In genomic region chr12:113439606-113440030, GRCh38 we compare ENCODE assay signal across 9 cellular contexts. TPM values are rescaled to one million over a fixed set of nuclear protein-coding genes. Genes with fewer than 3 reads are reported as not detected.
DNase-seq lines count a peak whose midpoint lies in the region; ATAC-seq and TF ChIP-seq lines count a peak whose summit lies in the region.
"Had no signal": no experiment of that assay in that cellular context is flagged by ENCODE, and none has a peak within 500 bp of the region (broad histone marks: within the 10 kb centered on the region; RNA-seq: fewer than 3 reads in every experiment).

No MANE protein-coding gene starts in this region.

- no peak overlapping the region for H3K27ac Mint-ChIP-seq in naive thymus-derived CD4-positive, alpha-beta T cell

- no peaks in the 10 kb centered on the region for H3K36me3 ChIP-seq in naive thymus-derived CD4-positive, alpha-beta T cell (ENCODE audit: control insufficient read depth in 2 of 3, insufficient read depth in 3 of 3, low read length in 3 of 3)

- DNase-seq in 8988T (peak; percentile 51), GM10266 (ENCODE audit: extremely low spot score) (peak; percentile 54), NCI-H460 (ENCODE audit: extremely low read depth, low read depth) (peak; percentile 53), choroid plexus epithelial cell (ENCODE audit: low read depth) (peak; percentile 56)
- no peak for DNase-seq in naive thymus-derived CD4-positive, alpha-beta T cell
- DNase-seq in stimulated activated CD4-positive, alpha-beta T cell treated with anti-CD3 and anti-CD28 coated beads, Interleukin-2, amount 100 ng/mL, for 48 hours: no peak

- H3K9me3 ChIP-seq in naive thymus-derived CD4-positive, alpha-beta T cell (ENCODE audit: control insufficient read depth in 2 of 3, low read length in 3 of 3): no peaks in the 10 kb centered on the region

- no peak overlapping the region for H3K4me3 ChIP-seq in choroid plexus epithelial cell (ENCODE audit: low read depth, low read length)
- H3K4me3 ChIP-seq in naive thymus-derived CD4-positive, alpha-beta T cell (ENCODE audit: low read length): no peak overlapping the region

- no peak overlapping the region for H3K4me3 Mint-ChIP-seq in naive thymus-derived CD4-positive, alpha-beta T cell
- H3K4me3 Mint-ChIP-seq: central memory CD8-positive, alpha-beta T cell had no signal

- H3K27me3 ChIP-seq in naive thymus-derived CD4-positive, alpha-beta T cell (ENCODE audit: control insufficient read depth in 2 of 2, insufficient read depth in 2 of 2, low read length in 2 of 2): no peaks in the 10 kb centered on the region

- peaks cover 0 to 2% (median 0%) of the 10 kb centered on the region in 11 donors for H3K9me3 Mint-ChIP-seq in naive thymus-derived CD4-positive, alpha-beta T cell
- H3K9me3 Mint-ChIP-seq: central memory CD8-positive, alpha-beta T cell had no signal

- H3K27me3 Mint-ChIP-seq in naive thymus-derived CD4-positive, alpha-beta T cell: peaks cover 0 to 12% (median 3%) of the 10 kb centered on the region in 5 donors
- H3K27me3 Mint-ChIP-seq: central memory CD8-positive, alpha-beta T cell had no signal

- TF ChIP-seq CTCF in GM10266 (IDR thresholded peaks at IDR 0.05; ENCODE audit: control insufficient read depth, insufficient read depth, low read depth, missing control alignments): peak; percentile 56
- TF ChIP-seq CTCF in choroid plexus epithelial cell (conservative IDR thresholded peaks at IDR 0.05; ENCODE audit: low read depth, low read length): peak; percentile 85

- no peaks in the 10 kb centered on the region for H3K4me1 ChIP-seq in naive thymus-derived CD4-positive, alpha-beta T cell (ENCODE audit: control insufficient read depth in 2 of 2, insufficient read depth in 2 of 2, low read length in 2 of 2)

- H3K4me1 Mint-ChIP-seq in naive thymus-derived CD4-positive, alpha-beta T cell: no peaks in the 10 kb centered on the region
- H3K4me1 Mint-ChIP-seq: central memory CD8-positive, alpha-beta T cell had no signal

- no peaks in the 10 kb centered on the region for H3K36me3 Mint-ChIP-seq in naive thymus-derived CD4-positive, alpha-beta T cell

- intact Hi-C loops in naive thymus-derived CD4-positive, alpha-beta T cell (cut with micrococcal nuclease): no loop called here

- ATAC-seq in naive thymus-derived CD4-positive, alpha-beta T cell: peak; percentile 18
- ATAC-seq in HG03521 (IDR thresholded peaks at IDR 0.05; ENCODE audit: unreplicated experiment) (no peak), GM21367 (IDR thresholded peaks at IDR 0.05; ENCODE audit: unreplicated experiment) (no peak)

- POLR2A ChIA-PET in naive thymus-derived CD4-positive, alpha-beta T cell (lab: Charles Lee): no interaction called here

- CTCF ChIA-PET in naive thymus-derived CD4-positive, alpha-beta T cell (lab: Charles Lee): no interaction called here

- H3K27ac ChIP-seq in naive thymus-derived CD4-positive, alpha-beta T cell (ENCODE audit: low read depth, low read length): no peak overlapping the region

RNA-seq across cellular contexts. Expression of gene SDSL, which starts 17.4 kb away (rescaled TPM):
- 1.8 and 2.5 TPM in 2 replicates for total RNA-seq in NCI-H460 (2014; rRNA removed; shearing (Covaris generic))
- 3.0 and 6.0 TPM in 2 replicates for polyA plus RNA-seq in NCI-H460 (2014; cell fraction: nucleus; rRNA removed)
- 1 to 10 TPM in 3 of 5 experiments, under 1 TPM in 1, not detected in 1; 0.46 to 2.5 (median 1.7) TPM for total RNA-seq in naive thymus-derived CD4-positive, alpha-beta T cell
- polyA plus RNA-seq in naive thymus-derived CD4-positive, alpha-beta T cell: not detected

RNA-seq across cellular contexts. Expression of gene LHX5, which starts 32.1 kb away (rescaled TPM):
- total RNA-seq in NCI-H460 (2014; rRNA removed; shearing (Covaris generic)): 0.22 and 0.40 TPM in 2 replicates
- not detected in 2 replicates for polyA plus RNA-seq in NCI-H460 (2014; cell fraction: nucleus; rRNA removed)
- not detected for total RNA-seq in naive thymus-derived CD4-positive, alpha-beta T cell
- not detected for polyA plus RNA-seq in naive thymus-derived CD4-positive, alpha-beta T cell

RNA-seq across cellular contexts. Expression of gene SDS, which starts 35.9 kb away (rescaled TPM):
- total RNA-seq in NCI-H460 (2014; rRNA removed; shearing (Covaris generic)): 0.30 TPM in 1 of 2 replicates, not detected in the other
- not detected in 2 replicates for polyA plus RNA-seq in NCI-H460 (2014; cell fraction: nucleus; rRNA removed)
- 1 to 10 TPM in 1 of 5 experiments, under 1 TPM in 2, not detected in 2; 0.51 to 1.3 (median 0.76) TPM for total RNA-seq in naive thymus-derived CD4-positive, alpha-beta T cell
- not detected for polyA plus RNA-seq in naive thymus-derived CD4-positive, alpha-beta T cell

Comparison
In these comparisons a context has a peak if more than half of its experiments do, and no peak if none do; other contexts are left out.
1. DNase-seq: peak in 8988T (single experiment), GM10266 (single experiment), NCI-H460 (single experiment) and choroid plexus epithelial cell (single experiment); none in naive thymus-derived CD4-positive, alpha-beta T cell (0 of 9) and stimulated activated CD4-positive, alpha-beta T cell treated with anti-CD3 and anti-CD28 coated beads, Interleukin-2, amount 100 ng/mL, for 48 hours (0 of 2).